ENCODE assay signal across 1 cellular context in the genomic region with DNA sequence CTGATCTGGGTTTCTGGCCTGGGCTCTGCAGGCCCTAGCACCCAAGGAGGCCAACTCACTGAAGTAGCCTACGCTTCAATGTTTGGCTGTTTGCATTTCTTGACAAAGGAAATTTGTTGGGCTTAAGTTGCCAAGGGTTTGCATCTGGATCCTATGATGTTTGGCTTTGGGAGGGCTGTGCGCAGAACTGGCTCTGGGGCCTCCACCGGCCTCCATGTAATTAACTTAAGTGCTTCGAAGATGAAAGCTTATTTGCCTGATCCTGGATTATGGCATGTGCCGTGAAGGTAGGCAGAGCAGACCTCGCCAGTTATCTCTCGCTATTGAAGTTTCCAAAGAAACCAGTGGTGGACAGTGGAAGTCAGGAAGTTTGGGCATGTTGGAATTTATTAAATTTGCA.
A peak's percentile ranks its signal among the peaks of the same experiment; 100 is the strongest.
TF ChIP-seq lines count a peak whose summit lies in the region.

No MANE protein-coding gene starts in this region.

TF ChIP-seq in GM23338, 12 proteins besides CTCF, POLR2A, EP300 and RAD21:
- TF ChIP-seq, protein P1, sequence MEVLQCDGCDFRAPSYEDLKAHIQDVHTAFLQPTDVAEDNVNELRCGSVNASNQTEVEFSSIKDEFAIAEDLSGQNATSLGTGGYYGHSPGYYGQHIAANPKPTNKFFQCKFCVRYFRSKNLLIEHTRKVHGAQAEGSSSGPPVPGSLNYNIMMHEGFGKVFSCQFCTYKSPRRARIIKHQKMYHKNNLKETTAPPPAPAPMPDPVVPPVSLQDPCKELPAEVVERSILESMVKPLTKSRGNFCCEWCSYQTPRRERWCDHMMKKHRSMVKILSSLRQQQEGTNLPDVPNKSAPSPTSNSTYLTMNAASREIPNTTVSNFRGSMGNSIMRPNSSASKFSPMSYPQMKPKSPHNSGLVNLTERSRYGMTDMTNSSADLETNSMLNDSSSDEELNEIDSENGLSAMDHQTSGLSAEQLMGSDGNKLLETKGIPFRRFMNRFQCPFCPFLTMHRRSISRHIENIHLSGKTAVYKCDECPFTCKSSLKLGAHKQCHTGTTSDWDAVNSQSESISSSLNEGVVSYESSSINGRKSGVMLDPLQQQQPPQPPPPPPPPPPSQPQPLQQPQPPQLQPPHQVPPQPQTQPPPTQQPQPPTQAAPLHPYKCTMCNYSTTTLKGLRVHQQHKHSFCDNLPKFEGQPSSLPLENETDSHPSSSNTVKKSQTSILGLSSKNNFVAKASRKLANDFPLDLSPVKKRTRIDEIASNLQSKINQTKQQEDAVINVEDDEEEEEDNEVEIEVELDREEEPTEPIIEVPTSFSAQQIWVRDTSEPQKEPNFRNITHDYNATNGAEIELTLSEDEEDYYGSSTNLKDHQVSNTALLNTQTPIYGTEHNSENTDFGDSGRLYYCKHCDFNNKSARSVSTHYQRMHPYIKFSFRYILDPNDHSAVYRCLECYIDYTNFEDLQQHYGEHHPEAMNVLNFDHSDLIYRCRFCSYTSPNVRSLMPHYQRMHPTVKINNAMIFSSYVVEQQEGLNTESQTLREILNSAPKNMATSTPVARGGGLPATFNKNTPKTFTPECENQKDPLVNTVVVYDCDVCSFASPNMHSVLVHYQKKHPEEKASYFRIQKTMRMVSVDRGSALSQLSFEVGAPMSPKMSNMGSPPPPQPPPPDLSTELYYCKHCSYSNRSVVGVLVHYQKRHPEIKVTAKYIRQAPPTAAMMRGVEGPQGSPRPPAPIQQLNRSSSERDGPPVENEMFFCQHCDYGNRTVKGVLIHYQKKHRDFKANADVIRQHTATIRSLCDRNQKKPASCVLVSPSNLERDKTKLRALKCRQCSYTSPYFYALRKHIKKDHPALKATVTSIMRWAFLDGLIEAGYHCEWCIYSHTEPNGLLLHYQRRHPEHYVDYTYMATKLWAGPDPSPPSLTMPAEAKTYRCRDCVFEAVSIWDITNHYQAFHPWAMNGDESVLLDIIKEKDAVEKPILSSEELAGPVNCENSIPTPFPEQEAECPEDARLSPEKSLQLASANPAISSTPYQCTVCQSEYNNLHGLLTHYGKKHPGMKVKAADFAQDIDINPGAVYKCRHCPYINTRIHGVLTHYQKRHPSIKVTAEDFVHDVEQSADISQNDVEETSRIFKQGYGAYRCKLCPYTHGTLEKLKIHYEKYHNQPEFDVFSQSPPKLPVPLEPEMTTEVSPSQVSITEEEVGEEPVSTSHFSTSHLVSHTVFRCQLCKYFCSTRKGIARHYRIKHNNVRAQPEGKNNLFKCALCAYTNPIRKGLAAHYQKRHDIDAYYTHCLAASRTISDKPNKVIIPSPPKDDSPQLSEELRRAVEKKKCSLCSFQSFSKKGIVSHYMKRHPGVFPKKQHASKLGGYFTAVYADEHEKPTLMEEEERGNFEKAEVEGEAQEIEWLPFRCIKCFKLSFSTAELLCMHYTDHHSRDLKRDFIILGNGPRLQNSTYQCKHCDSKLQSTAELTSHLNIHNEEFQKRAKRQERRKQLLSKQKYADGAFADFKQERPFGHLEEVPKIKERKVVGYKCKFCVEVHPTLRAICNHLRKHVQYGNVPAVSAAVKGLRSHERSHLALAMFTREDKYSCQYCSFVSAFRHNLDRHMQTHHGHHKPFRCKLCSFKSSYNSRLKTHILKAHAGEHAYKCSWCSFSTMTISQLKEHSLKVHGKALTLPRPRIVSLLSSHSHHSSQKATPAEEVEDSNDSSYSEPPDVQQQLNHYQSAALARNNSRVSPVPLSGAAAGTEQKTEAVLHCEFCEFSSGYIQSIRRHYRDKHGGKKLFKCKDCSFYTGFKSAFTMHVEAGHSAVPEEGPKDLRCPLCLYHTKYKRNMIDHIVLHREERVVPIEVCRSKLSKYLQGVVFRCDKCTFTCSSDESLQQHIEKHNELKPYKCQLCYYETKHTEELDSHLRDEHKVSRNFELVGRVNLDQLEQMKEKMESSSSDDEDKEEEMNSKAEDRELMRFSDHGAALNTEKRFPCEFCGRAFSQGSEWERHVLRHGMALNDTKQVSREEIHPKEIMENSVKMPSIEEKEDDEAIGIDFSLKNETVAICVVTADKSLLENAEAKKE (CRISPR knock-in tag; IDR thresholded peaks at IDR 0.05): 0 out of 2 replicates have a peak, but pooled peaks have one; percentile 37
- TF ChIP-seq STAT1 (IDR thresholded peaks at IDR 0.05; ENCODE audit: unreplicated experiment): no peak
